17 cellular contexts compared by ENCODE assay signal in the genomic region with DNA sequence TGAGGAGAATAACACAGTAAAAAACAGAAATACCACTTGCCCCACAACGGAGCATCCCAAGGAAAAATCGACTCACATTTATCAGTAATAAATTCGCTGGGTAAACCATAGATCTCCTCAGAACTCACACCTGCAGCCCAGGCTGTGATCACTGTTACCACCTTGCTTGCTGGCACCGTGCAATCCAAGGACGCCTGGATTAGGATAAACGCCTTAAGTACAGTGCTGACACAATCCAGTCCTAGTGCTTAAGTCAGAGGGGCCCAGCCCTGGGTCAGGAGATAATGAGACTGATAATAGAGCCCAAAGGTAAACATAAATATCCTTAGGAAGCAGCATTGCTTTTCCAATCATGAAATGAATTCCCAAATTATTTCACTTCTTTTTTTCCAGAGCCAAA.
A peak's percentile ranks its signal among the peaks of the same experiment; 100 is the strongest.
DNase-seq lines count a peak whose midpoint lies in the region; ATAC-seq and TF ChIP-seq lines count a peak whose summit lies in the region.
"Had no signal": no experiment of that assay in that cellular context is flagged by ENCODE, and none has a peak within 500 bp of the region (broad histone marks: within the 10 kb centered on the region; RNA-seq: fewer than 3 reads in every experiment).

No MANE protein-coding gene starts in this region.

- no peak for DNase-seq in left ventricle myocardium inferior
- no peak for DNase-seq in right atrium auricular region (ENCODE audit: low spot score)
- no peak for DNase-seq in dorsolateral prefrontal cortex
- DNase-seq in neural progenitor cell (ENCODE audit: low spot score) = peak; percentile 13
- no peak for DNase-seq in central memory CD4-positive, alpha-beta T cell
- DNase-seq in C1 segment of cervical spinal cord (lab: John Stamatoyannopoulos, UW) = no peak
- no peak for DNase-seq in NCI-H2081 treated with DMSO at 0.1 percent for 48 hours (lab: John Stamatoyannopoulos, UW)
- DNase-seq: CD8-positive, alpha-beta memory T cell; GF-D8; NCI-H1092; NCI-H510A treated with DMSO at 0.1 percent for 48 hours; Peyer's patch; Right ventricle myocardium superior had no signal

- no peak for ATAC-seq in HG02840 (IDR thresholded peaks at IDR 0.05; ENCODE audit: low FRiP score, unreplicated experiment)

- H3K4me1 ChIP-seq in left ventricle myocardium inferior (peaks cover 81% of the 10 kb centered on the region), right atrium auricular region (peaks cover 0 to 46% of the 10 kb centered on the region in 2 donors), neural progenitor cell (peaks cover 48% of the 10 kb centered on the region)

- H3K9me3 ChIP-seq in left ventricle myocardium inferior (replicated peaks) = no peaks in the 10 kb centered on the region
- H3K9me3 ChIP-seq in right atrium auricular region = no peaks in the 10 kb centered on the region
- no peaks in the 10 kb centered on the region for H3K9me3 ChIP-seq in neural progenitor cell (ENCODE audit: low read depth)
- H3K9me3 ChIP-seq: HAP-1, Peyer's patch had no signal

- H3K36me3 ChIP-seq in left ventricle myocardium inferior = no peaks in the 10 kb centered on the region
- no peaks in the 10 kb centered on the region for H3K36me3 ChIP-seq in right atrium auricular region
- no peaks in the 10 kb centered on the region for H3K36me3 ChIP-seq in neural progenitor cell
- H3K36me3 ChIP-seq: HAP-1, Peyer's patch had no signal

- H3F3A ChIP-seq in neural progenitor cell (ENCODE audit: low read depth) = peaks cover 4% of the 10 kb centered on the region

- no peak overlapping the region for H3K27ac Mint-ChIP-seq in neural progenitor cell
- H3K27ac Mint-ChIP-seq: CD8-positive, alpha-beta memory T cell had no signal

- H3K79me2 ChIP-seq in neural progenitor cell (ENCODE audit: low read depth) = peaks cover 70% of the 10 kb centered on the region

- peak overlapping the region; percentile 64 for H3K27ac ChIP-seq in left ventricle myocardium inferior (replicated peaks)
- H3K27ac ChIP-seq in right atrium auricular region = no peak overlapping the region
- H3K27ac ChIP-seq in dorsolateral prefrontal cortex = peak overlapping the region in 44 of 59 donors; percentile 9 to 85 (median 54)
- no peak overlapping the region for H3K27ac ChIP-seq in neural progenitor cell
- H3K27ac ChIP-seq: BLaER1, KMS-11, Peyer's patch had no signal

- no peaks in the 10 kb centered on the region for H3K27me3 Mint-ChIP-seq in neural progenitor cell (ENCODE audit: insufficient read depth, low read depth)

- no peak overlapping the region for H2AFZ ChIP-seq in neural progenitor cell (replicated peaks)

- H3K4me3 ChIP-seq in left ventricle myocardium inferior (no peak overlapping the region), right atrium auricular region (no peak overlapping the region), dorsolateral prefrontal cortex (peak overlapping the region in 17 of 59 donors; percentile 16 to 58 (median 34)), neural progenitor cell (no peak overlapping the region)
- H3K4me3 ChIP-seq: BLaER1, HAP-1, Peyer's patch had no signal

- peaks cover 2% of the 10 kb centered on the region for H3K9me3 Mint-ChIP-seq in neural progenitor cell

- H3K9ac ChIP-seq in neural progenitor cell = no peak overlapping the region
- H3K9ac ChIP-seq: BLaER1, KMS-11 had no signal

- intact Hi-C loops in left ventricle myocardium inferior (cut with micrococcal nuclease) (no loop called here), dorsolateral prefrontal cortex (cut with DNase I) (loop anchor here in 1 of 2 donors (5.0 kb wide), 1 partner anchor 58 kb away; no protein-coding TSS in a partner anchor)

- peaks cover 27% of the 10 kb centered on the region for H3K4me1 Mint-ChIP-seq in neural progenitor cell
- H3K4me1 Mint-ChIP-seq: CD8-positive, alpha-beta memory T cell had no signal

- H3K36me3 Mint-ChIP-seq in neural progenitor cell = peaks cover 7% of the 10 kb centered on the region

- no peaks in the 10 kb centered on the region for H3K27me3 ChIP-seq in left ventricle myocardium inferior (ENCODE audit: low read depth)
- H3K27me3 ChIP-seq in right atrium auricular region = no peaks in the 10 kb centered on the region
- H3K27me3 ChIP-seq in dorsolateral prefrontal cortex = no peaks in the 10 kb centered on the region
- H3K27me3 ChIP-seq in neural progenitor cell = no peaks in the 10 kb centered on the region
- H3K27me3 ChIP-seq: BLaER1, Peyer's patch had no signal

- H3K4me3 Mint-ChIP-seq in neural progenitor cell = no peak overlapping the region
- H3K4me3 Mint-ChIP-seq: CD8-positive, alpha-beta memory T cell had no signal

- peaks cover 25% of the 10 kb centered on the region for H4K20me1 ChIP-seq in neural progenitor cell (ENCODE audit: low read depth)

- no peak overlapping the region for H3K4me2 ChIP-seq in neural progenitor cell
- H3K4me2 ChIP-seq: BLaER1, KMS-11 had no signal

- no peak for TF ChIP-seq CTCF in left ventricle myocardium inferior (IDR thresholded peaks at IDR 0.05; ENCODE audit: borderline replicate concordance)
- TF ChIP-seq CTCF in right atrium auricular region (IDR thresholded peaks at IDR 0.05) = no peak
- no peak for TF ChIP-seq CTCF in dorsolateral prefrontal cortex (IDR thresholded peaks at IDR 0.05 in 54 of 56, conservative IDR thresholded peaks at IDR 0.05 in 2 of 56; ENCODE audit: low read depth in 1 of 56, partially characterized antibody in 56 of 56)
- TF ChIP-seq CTCF in neural progenitor cell (IDR thresholded peaks at IDR 0.05) = no peak

Comparison
In these comparisons a context has a peak if more than half of its experiments do, and no peak if none do; other contexts are left out.
1. H3K27ac ChIP-seq: peak in left ventricle myocardium inferior (single experiment) and dorsolateral prefrontal cortex (44 of 59); none in right atrium auricular region (0 of 2) and neural progenitor cell (single experiment).